1 cellular context compared by ENCODE assay signal in genomic region chr1:116111196-116112021, GRCh38.
TF ChIP-seq lines count a peak whose summit lies in the region.

Gene MAB21L3, plus strand, starts transcription at chr1:116111399. Its CDS starts 1,217 bp downstream, at chr1:116112616.

TF ChIP-seq in HepG2, 621 proteins besides CTCF, POLR2A, EP300 and RAD21 (continued from another document and continues in another):
- TF ChIP-seq ZBTB40 (IDR thresholded peaks at IDR 0.05) (no peak), ZBTB40 (CRISPR knock-in tag; IDR thresholded peaks at IDR 0.05) (0 out of 2 replicates have a peak, but pooled peaks have one; percentile 17), ELF3 (CRISPR knock-in tag; IDR thresholded peaks at IDR 0.05) (0 out of 2 replicates have a peak, but pooled peaks have one; percentile 10), IKZF1 (IDR thresholded peaks at IDR 0.05) (no peak), ZNF10 (CRISPR knock-in tag; IDR thresholded peaks at IDR 0.05; ENCODE audit: borderline replicate concordance, low read depth) (no peak), HOXA3 (CRISPR knock-in tag; IDR thresholded peaks at IDR 0.05) (peak; percentile 20; the same call in 1 of the 2 replicates), ZSCAN5A (CRISPR knock-in tag; IDR thresholded peaks at IDR 0.05; ENCODE audit: borderline replicate concordance) (0 out of 2 replicates have a peak, but pooled peaks have one; percentile 40), ZBTB39 (CRISPR knock-in tag; IDR thresholded peaks at IDR 0.05) (no peak), GATAD2A (CRISPR knock-in tag; IDR thresholded peaks at IDR 0.05) (peak; percentile 16; the same call in 1 of the 2 replicates), ZNF326 (CRISPR knock-in tag; IDR thresholded peaks at IDR 0.05; ENCODE audit: borderline replicate concordance) (no peak), ERF (CRISPR knock-in tag; IDR thresholded peaks at IDR 0.05) (0 out of 2 replicates have a peak, but pooled peaks have one; percentile 10), ZNF441 (CRISPR knock-in tag; IDR thresholded peaks at IDR 0.05; ENCODE audit: borderline replicate concordance) (no peak), LRRFIP1 (CRISPR knock-in tag; conservative IDR thresholded peaks at IDR 0.05) (no peak), ZNF367 (CRISPR knock-in tag; IDR thresholded peaks at IDR 0.05; ENCODE audit: borderline replicate concordance) (no peak), ZNF749 (CRISPR knock-in tag; IDR thresholded peaks at IDR 0.05; ENCODE audit: borderline replicate concordance) (no peak), HNF4G (IDR thresholded peaks at IDR 0.05; ENCODE audit: borderline replicate concordance, low read depth, low read length) (no peak), HNF4G (CRISPR knock-in tag; IDR thresholded peaks at IDR 0.05; ENCODE audit: borderline replicate concordance, low read depth) (no peak), ZNF136 (CRISPR knock-in tag; IDR thresholded peaks at IDR 0.05; ENCODE audit: low read depth) (no peak), ZMYM2 (CRISPR knock-in tag; IDR thresholded peaks at IDR 0.05) (0 out of 2 replicates have a peak, but pooled peaks have one; percentile 35), HNRNPK (IDR thresholded peaks at IDR 0.05; ENCODE audit: low read depth, low read length, poor library complexity, severe bottlenecking) (no peak), ZNF547 (CRISPR knock-in tag; IDR thresholded peaks at IDR 0.05) (no peak), ZNF691 (CRISPR knock-in tag; IDR thresholded peaks at IDR 0.05; ENCODE audit: borderline replicate concordance, low read depth) (peak; percentile 15; the same call in 1 of the 2 replicates), KLF9 (CRISPR knock-in tag; IDR thresholded peaks at IDR 0.05; ENCODE audit: low read depth) (no peak), TBL1XR1 (IDR thresholded peaks at IDR 0.05; ENCODE audit: borderline replicate concordance, low read length, partially characterized antibody) (no peak), SYNCRIP (IDR thresholded peaks at IDR 0.05; ENCODE audit: insufficient read depth, low read depth, low read length) (no peak), CSRNP2 (CRISPR knock-in tag; conservative IDR thresholded peaks at IDR 0.05; ENCODE audit: low read depth) (no peak), MAX (IDR thresholded peaks at IDR 0.05) (peak; percentile 40; the same call in 1 of the 2 replicates), ZNF512 (CRISPR knock-in tag; IDR thresholded peaks at IDR 0.05) (no peak), TRAFD1 (CRISPR knock-in tag; IDR thresholded peaks at IDR 0.05; ENCODE audit: borderline replicate concordance) (no peak), GATAD1 (CRISPR knock-in tag; IDR thresholded peaks at IDR 0.05) (0 out of 2 replicates have a peak, but pooled peaks have one; percentile 23), ZNF362 (CRISPR knock-in tag; IDR thresholded peaks at IDR 0.05; ENCODE audit: borderline replicate concordance) (0 out of 2 replicates have a peak, but pooled peaks have one; percentile 28), ZNF350 (CRISPR knock-in tag; IDR thresholded peaks at IDR 0.05; ENCODE audit: borderline replicate concordance, low read depth) (no peak), PLRG1 (conservative IDR thresholded peaks at IDR 0.05) (no peak)
